12 cellular contexts compared by ENCODE assay signal in the genomic region with DNA sequence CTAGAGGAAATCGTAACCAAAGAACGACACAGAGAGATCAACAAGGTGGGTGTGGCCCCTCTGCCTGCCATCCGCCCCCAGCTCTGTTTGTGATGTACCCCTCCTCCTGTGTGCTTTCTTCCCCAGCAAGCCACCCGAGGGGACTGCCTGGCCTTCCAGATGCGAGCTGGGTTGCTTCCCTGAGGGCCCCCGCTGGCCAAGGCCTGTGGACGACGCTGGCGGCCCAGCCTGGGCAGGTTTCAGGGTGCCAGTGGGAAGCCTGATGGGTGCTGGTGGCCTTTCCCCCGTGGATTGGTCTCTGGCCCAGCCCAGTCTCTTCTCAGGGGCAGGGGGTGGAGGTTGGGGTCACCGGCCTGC. TPM values are rescaled to one million over a fixed set of nuclear protein-coding genes. Genes with fewer than 3 reads are reported as not detected.
DNase-seq lines count a peak whose midpoint lies in the region; ATAC-seq and TF ChIP-seq lines count a peak whose summit lies in the region.
"Had no signal": no experiment of that assay in that cellular context is flagged by ENCODE, and none has a peak within 500 bp of the region (broad histone marks: within the 10 kb centered on the region; RNA-seq: fewer than 3 reads in every experiment).

No MANE protein-coding gene starts in this region.

- peaks cover 45% of the 10 kb centered on the region for H3K4me1 Mint-ChIP-seq in activated CD8-positive, alpha-beta memory T cell treated with anti-CD3 and anti-CD28 coated beads, Interleukin-2, amount 10 ng/mL, durations not matched to agents 7 days and 5 days
- H3K4me1 Mint-ChIP-seq in activated CD4-positive, alpha-beta memory T cell treated with anti-CD3 and anti-CD28 coated beads for 36 hours (ENCODE audit: low read depth) = peaks cover 28% of the 10 kb centered on the region

- H3K4me3 ChIP-seq in foreskin fibroblast (ENCODE audit: low read depth in 1 of 2, low read length in 2 of 2) (peak overlapping the region; percentile 81 to 85), stomach (peak overlapping the region in 3 of 4 donors; percentile 94 to 100 (median 96))

- no peaks in the 10 kb centered on the region for H3K9me3 Mint-ChIP-seq in activated CD8-positive, alpha-beta memory T cell treated with anti-CD3 and anti-CD28 coated beads, Interleukin-2, amount 10 ng/mL, durations not matched to agents 7 days and 5 days (ENCODE audit: low read depth)
- no peaks in the 10 kb centered on the region for H3K9me3 Mint-ChIP-seq in activated CD4-positive, alpha-beta memory T cell treated with anti-CD3 and anti-CD28 coated beads for 36 hours

- peak overlapping the region; percentile 91 for H3K4me3 Mint-ChIP-seq in activated CD8-positive, alpha-beta memory T cell treated with anti-CD3 and anti-CD28 coated beads, Interleukin-2, amount 10 ng/mL, durations not matched to agents 7 days and 5 days
- peak overlapping the region; percentile 89 for H3K4me3 Mint-ChIP-seq in activated CD4-positive, alpha-beta memory T cell treated with anti-CD3 and anti-CD28 coated beads for 36 hours

- TF ChIP-seq CTCF in foreskin fibroblast (IDR thresholded peaks at IDR 0.05; ENCODE audit: low read depth, low read length) (no peak), stomach (IDR thresholded peaks at IDR 0.05) (no peak)

- no peak for TF ChIP-seq POLR2A in stomach (IDR thresholded peaks at IDR 0.05)

- no peaks in the 10 kb centered on the region for H3K27me3 ChIP-seq in stomach

- H3K9me3 ChIP-seq in stomach = no peaks in the 10 kb centered on the region

- CTCF ChIA-PET in activated CD8-positive, alpha-beta memory T cell treated with anti-CD3 and anti-CD28 coated beads, Interleukin-2, amount 10 ng/mL, durations not matched to agents 7 days and 5 days (lab: Charles Lee) = interaction anchor here (1.1 to 1.7 kb wide), 3 partner anchors 15 to 124 kb away, joined by 3 read pairs; no protein-coding TSS in a partner anchor
- CTCF ChIA-PET in activated CD4-positive, alpha-beta memory T cell treated with anti-CD3 and anti-CD28 coated beads for 36 hours (lab: Charles Lee) = interaction anchor here (1.2 to 1.8 kb wide), 2 partner anchors 93 to 255 kb away, joined by 3 to 7 read pairs; no protein-coding TSS in a partner anchor

- intact Hi-C loops in activated CD4-positive, alpha-beta memory T cell treated with anti-CD3 and anti-CD28 coated beads for 36 hours (cut with micrococcal nuclease) = no loop called here
- intact Hi-C loops in stomach (cut with DNase I; ENCODE audit: low total_unique reads) = loop anchor here (10.0 kb wide), 1 partner anchor 252 kb away; a partner anchor contains a TSS

- 67 to 75% (median 69%) methylated on average over 6 to 11 of the region's 11 CpGs for whole genome bisulfite sequencing in stomach, 5 donors

- H3K27me3 Mint-ChIP-seq in activated CD8-positive, alpha-beta memory T cell treated with anti-CD3 and anti-CD28 coated beads, Interleukin-2, amount 10 ng/mL, durations not matched to agents 7 days and 5 days = no peaks in the 10 kb centered on the region
- no peaks in the 10 kb centered on the region for H3K27me3 Mint-ChIP-seq in activated CD4-positive, alpha-beta memory T cell treated with anti-CD3 and anti-CD28 coated beads for 36 hours

- TF ChIP-seq EP300 in stomach (IDR thresholded peaks at IDR 0.05) = no peak

- ATAC-seq in activated CD8-positive, alpha-beta memory T cell treated with anti-CD3 and anti-CD28 coated beads, Interleukin-2, amount 10 ng/mL, durations not matched to agents 7 days and 5 days = no peak

- DNase-seq in activated CD8-positive, alpha-beta memory T cell treated with anti-CD3 and anti-CD28 coated beads, Interleukin-2, amount 10 ng/mL, durations not matched to agents 7 days and 5 days = no peak
- DNase-seq in activated CD8-positive, alpha-beta memory T cell treated with anti-CD3 and anti-CD28 coated beads for 24 hours = no peak
- no peak for DNase-seq in activated CD4-positive, alpha-beta memory T cell treated with anti-CD3 and anti-CD28 coated beads for 36 hours
- DNase-seq in foreskin fibroblast (no peak), stomach (no peak), CD1c-positive myeloid dendritic cell (ENCODE audit: extremely low spot score) (no peak), germinal center (ENCODE audit: low spot score) (no peak), SIG-M5 treated with dmso at 0.1 percent for 504 hours (lab: John Stamatoyannopoulos, UW; ENCODE audit: unreplicated experiment) (no peak)
- DNase-seq: C1 segment of cervical spinal cord, dermis blood vessel endothelial cell, HCEC 1CT, NCI-H526 had no signal

- H3K36me3 ChIP-seq in stomach = peaks cover 8 to 55% (median 43%) of the 10 kb centered on the region in 4 donors

- H3K27ac ChIP-seq in stomach = peak overlapping the region in 3 of 5 donors; percentile 90 to 93 (median 92)

- H3K4me1 ChIP-seq in stomach = peaks cover 61 to 75% (median 72%) of the 10 kb centered on the region in 4 donors

- POLR2A ChIA-PET in activated CD4-positive, alpha-beta memory T cell treated with anti-CD3 and anti-CD28 coated beads for 36 hours (lab: Charles Lee) = interaction anchor here (1.7 kb wide), 1 partner anchor 8 kb away, joined by 5 read pairs; a partner anchor contains a TSS

- H3K36me3 Mint-ChIP-seq in activated CD8-positive, alpha-beta memory T cell treated with anti-CD3 and anti-CD28 coated beads, Interleukin-2, amount 10 ng/mL, durations not matched to agents 7 days and 5 days = peaks cover 6% of the 10 kb centered on the region
- peaks cover 15% of the 10 kb centered on the region for H3K36me3 Mint-ChIP-seq in activated CD4-positive, alpha-beta memory T cell treated with anti-CD3 and anti-CD28 coated beads for 36 hours

- peak overlapping the region; percentile 79 for H3K27ac Mint-ChIP-seq in activated CD8-positive, alpha-beta memory T cell treated with anti-CD3 and anti-CD28 coated beads, Interleukin-2, amount 10 ng/mL, durations not matched to agents 7 days and 5 days
- peak overlapping the region; percentile 23 for H3K27ac Mint-ChIP-seq in activated CD4-positive, alpha-beta memory T cell treated with anti-CD3 and anti-CD28 coated beads for 36 hours

RNA-seq across cellular contexts. Expression of a gene that starts 2.0 kb away (rescaled TPM):
- 100 to 1,000 TPM; 169 to 216 TPM for total RNA-seq in activated CD8-positive, alpha-beta memory T cell treated with anti-CD3 and anti-CD28 coated beads, Interleukin-2, amount 10 ng/mL, durations not matched to agents 7 days and 5 days
- total RNA-seq in activated CD4-positive, alpha-beta memory T cell treated with anti-CD3 and anti-CD28 coated beads for 36 hours = 100 to 1,000 TPM; 180 to 188 TPM
- 100 to 1,000 TPM; 104 to 294 (median 181) TPM for total RNA-seq in stomach
- polyA plus RNA-seq in stomach = 100 to 1,000 TPM; 321 to 432 (median 386) TPM

RNA-seq across cellular contexts. Expression of a gene that starts 7.4 kb away (rescaled TPM):
- total RNA-seq in activated CD8-positive, alpha-beta memory T cell treated with anti-CD3 and anti-CD28 coated beads, Interleukin-2, amount 10 ng/mL, durations not matched to agents 7 days and 5 days = 10 to 100 TPM; 23.8 to 29.8 TPM
- 10 to 100 TPM; 22.6 to 23.7 TPM for total RNA-seq in activated CD4-positive, alpha-beta memory T cell treated with anti-CD3 and anti-CD28 coated beads for 36 hours
- 10 to 100 TPM in 2 of 5 donors, 1 to 10 TPM in 3; 1.7 to 29.2 (median 8.9) TPM for total RNA-seq in stomach
- 10 to 100 TPM; 16.1 to 27.2 (median 18.9) TPM for polyA plus RNA-seq in stomach

RNA-seq across cellular contexts. Expression of a gene that starts 16.2 kb away (rescaled TPM):
- 1 to 10 TPM; 3.6 to 4.4 TPM for total RNA-seq in activated CD8-positive, alpha-beta memory T cell treated with anti-CD3 and anti-CD28 coated beads, Interleukin-2, amount 10 ng/mL, durations not matched to agents 7 days and 5 days
- 1 to 10 TPM; 2.7 to 3.6 TPM for total RNA-seq in activated CD4-positive, alpha-beta memory T cell treated with anti-CD3 and anti-CD28 coated beads for 36 hours
- total RNA-seq in stomach = 10 to 100 TPM in 1 of 5 donors, 1 to 10 TPM in 3, not detected in 1; 1.6 to 29.5 (median 3.6) TPM
- 1 to 10 TPM; 1.2 to 2.5 (median 1.9) TPM for polyA plus RNA-seq in stomach
